Comparison of ENCODE assay signal across 8 cellular contexts in the genomic region with DNA sequence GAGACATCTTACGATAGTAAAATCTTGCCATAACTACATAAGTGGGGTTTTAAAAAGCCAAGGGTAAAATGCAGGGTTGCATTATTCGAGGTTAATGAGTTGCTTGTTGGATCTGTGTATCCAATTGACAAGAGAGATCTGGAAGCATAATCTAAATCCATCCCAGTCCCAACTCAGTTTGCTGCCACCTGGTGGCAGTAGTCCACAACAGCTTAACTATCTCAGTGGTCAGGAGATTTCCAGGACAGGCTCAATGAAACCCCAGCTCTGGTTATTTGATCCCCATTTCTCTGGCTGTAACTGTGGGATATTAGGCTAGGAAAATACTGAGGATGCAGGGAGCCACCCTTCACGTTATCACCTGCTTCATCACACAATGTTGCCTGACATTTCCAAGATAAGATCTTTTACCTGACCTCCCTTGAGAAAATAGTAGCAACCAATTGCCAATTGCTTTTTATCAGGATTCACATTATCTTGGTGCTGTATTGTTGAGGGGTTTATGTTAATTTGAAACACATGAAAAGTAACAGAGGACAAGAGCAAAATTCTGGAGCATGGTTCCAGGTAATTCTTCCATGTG.
DNase-seq lines count a peak whose midpoint lies in the region; ATAC-seq, FAIRE-seq and TF ChIP-seq lines count a peak whose summit lies in the region.

No MANE protein-coding gene starts in this region.

- no peak overlapping the region for H3K27ac ChIP-seq in A549
- no peak overlapping the region for H3K27ac ChIP-seq in Panc1 (ENCODE audit: low read length)
- no peak overlapping the region for H3K27ac ChIP-seq in osteoblast (ENCODE audit: low read depth, low read length)

- no peaks in the 10 kb centered on the region for H3K27me3 ChIP-seq in Panc1 (ENCODE audit: control insufficient read depth, insufficient read depth, low read length)
- H3K27me3 ChIP-seq in osteoblast (ENCODE audit: insufficient read depth, low read length), result no peaks in the 10 kb centered on the region

- TF ChIP-seq POLR2A in A549 (IDR thresholded peaks at IDR 0.05; ENCODE audit: low read length), result no peak

- H3K4me1 ChIP-seq in A549 (no peaks in the 10 kb centered on the region; the same call in 2 of the 3 replicates), Panc1 (ENCODE audit: control insufficient read depth, insufficient read depth, low read length) (no peaks in the 10 kb centered on the region), osteoblast (ENCODE audit: insufficient read depth, low read length) (peaks cover 8% of the 10 kb centered on the region)

- POLR2A ChIA-PET in A549 (lab: Yijun Ruan, JAX) (no interaction called here), Panc1 (lab: Charles Lee) (no interaction called here)

- no peak overlapping the region for H2AFZ ChIP-seq in osteoblast (ENCODE audit: low read length)

- no peak overlapping the region for H3K4me2 ChIP-seq in A549
- no peak overlapping the region for H3K4me2 ChIP-seq in osteoblast (ENCODE audit: insufficient read depth, low read length)

- DNase-seq in A549 (ENCODE audit: low read depth in 1 of 2, low spot score in 1 of 2) (peak; percentile 41 to 60), HPDE6-E6E7 (ENCODE audit: extremely low spot score) (peak; percentile 62), Panc1 (ENCODE audit: low read depth, low spot score) (peak; percentile 42), frontal cortex (ENCODE audit: low spot score in 2 of 2) (peak; percentile 30 to 57), osteoblast (ENCODE audit: insufficient read length, low spot score, missing footprints) (peak; percentile 81), urothelium cell line (ENCODE audit: low spot score) (peak; percentile 70)
- peak; percentile 28 for DNase-seq in activated effector memory CD4-positive, alpha-beta T cell treated with Interleukin-2 at 50 U/mL for 16 hours

- H3K9me3 ChIP-seq in A549 (no peaks in the 10 kb centered on the region), Panc1 (ENCODE audit: control insufficient read depth, insufficient read depth, low read depth, low read length) (no peaks in the 10 kb centered on the region), osteoblast (ENCODE audit: low read depth, low read length) (no peaks in the 10 kb centered on the region)

- H3K4me3 ChIP-seq in A549 (no peak overlapping the region), Panc1 (ENCODE audit: low read depth in 2 of 2, low read length in 2 of 2) (no peak overlapping the region), osteoblast (ENCODE audit: insufficient read depth, low read length) (no peak overlapping the region)

- no peak for TF ChIP-seq EP300 in A549 (IDR thresholded peaks at IDR 0.05)

- no peak for FAIRE-seq in A549 (lab: Jason Lieb, UNC)
- FAIRE-seq in frontal cortex (lab: Jason Lieb, UNC), result no peak
- FAIRE-seq in urothelium cell line (lab: Jason Lieb, UNC), result peak; percentile 95

- peak; percentile 87 to 93 for ATAC-seq in A549
- peak; percentile 73; the same call in 1 of the 2 replicates for ATAC-seq in Panc1

- TF ChIP-seq CTCF in A549 (IDR thresholded peaks at IDR 0.05), result peak; percentile 68
- peak; percentile 67 for TF ChIP-seq CTCF in GM12874 (IDR thresholded peaks at IDR 0.05; ENCODE audit: insufficient read depth, low read depth, low read length)
- peak; percentile 78 for TF ChIP-seq CTCF in Panc1 (IDR thresholded peaks at IDR 0.05)
- peak; percentile 90 for TF ChIP-seq CTCF in osteoblast (IDR thresholded peaks at IDR 0.05; ENCODE audit: extremely low read depth, low read depth, low read length)

- BruUV-seq in Panc1 (replicated peaks; lab: Mats Ljungman, UMichigan), result no TSS peak

- intact Hi-C loops in Panc1 (cut with micrococcal nuclease; ENCODE audit: unreplicated experiment), result loop anchor here (2.0 kb wide), 1 partner anchor 60 kb away; no protein-coding TSS in a partner anchor

- CTCF ChIA-PET in A549 (lab: Yijun Ruan, JAX) (interaction anchor here (0.8 to 1.5 kb wide), 4 partner anchors 11 to 1097 kb away, joined by 3 to 6 read pairs (median 4); no protein-coding TSS in a partner anchor), Panc1 (lab: Charles Lee) (interaction anchor here (0.9 kb wide), 1 partner anchor 60 kb away, joined by 3 read pairs; no protein-coding TSS in a partner anchor)

- H3K36me3 ChIP-seq in Panc1 (ENCODE audit: control insufficient read depth, insufficient read depth, low read length), result no peaks in the 10 kb centered on the region
- H3K36me3 ChIP-seq in osteoblast (ENCODE audit: insufficient read depth, low read length), result no peaks in the 10 kb centered on the region

- no peaks in the 10 kb centered on the region for H3K79me2 ChIP-seq in osteoblast (ENCODE audit: insufficient read depth, low read length)

- TF ChIP-seq RAD21 in A549 (conservative IDR thresholded peaks at IDR 0.05 in 1 of 2, IDR thresholded peaks at IDR 0.05 in 1 of 2), result peak; percentile 42 to 47; a peak in 4 of 5 replicates

- no peaks in the 10 kb centered on the region for H4K20me1 ChIP-seq in osteoblast (ENCODE audit: insufficient read depth, low read length)

- 2% methylated on average over 3 of the region's 3 CpGs for whole genome bisulfite sequencing in A549 (ENCODE audit: missing lambda C conversion rate)

- in situ Hi-C loops in Panc1 (cut with HindIII; ENCODE audit: low pct_unique_long_range_greater_than_20kb, low sequenced_read_pairs), result no loop called here

TF ChIP-seq in A549, 52 proteins besides CTCF, POLR2A, EP300 and RAD21:
- peak; percentile 73 for TF ChIP-seq SMC3 (IDR thresholded peaks at IDR 0.05)
- no peak for TF ChIP-seq HEYL (CRISPR knock-in tag; IDR thresholded peaks at IDR 0.05)
- no peak for TF ChIP-seq BHLHE40 (IDR thresholded peaks at IDR 0.05; ENCODE audit: low read depth, low read length)
- no peak for TF ChIP-seq JUN (IDR thresholded peaks at IDR 0.05)

Comparison
In these comparisons a context has a peak if more than half of its experiments do, and no peak if none do; other contexts are left out.
1. DNase-seq: peak in every context shown above with its lines; median percentile 81 in osteoblast; 70 in urothelium cell line; 62 in HPDE6-E6E7; 50 in A549; 44 in frontal cortex; 42 in Panc1; 28 in activated effector memory CD4-positive, alpha-beta T cell treated with Interleukin-2 at 50 U/mL for 16 hours.